ENCODE assay signal across 9 cellular contexts in genomic region chr11:47724041-47724729, GRCh38. TPM values are rescaled to one million over a fixed set of nuclear protein-coding genes. Genes with fewer than 3 reads are reported as not detected.
DNase-seq lines count a peak whose midpoint lies in the region; ATAC-seq and TF ChIP-seq lines count a peak whose summit lies in the region.
"Had no signal": no experiment of that assay in that cellular context is flagged by ENCODE, and none has a peak within 500 bp of the region (broad histone marks: within the 10 kb centered on the region; RNA-seq: fewer than 3 reads in every experiment).

No MANE protein-coding gene starts in this region.

- CTCF ChIA-PET in MCF 10A (lab: Yijun Ruan, JAX): interaction anchor here (0.6 kb wide), 1 partner anchor 78 kb away, joined by 3 read pairs; no protein-coding TSS in a partner anchor

- H3K36me3 ChIP-seq in breast epithelium (peaks cover 14% of the 10 kb centered on the region), ascending aorta (peaks cover 67 to 94% of the 10 kb centered on the region in 2 donors), upper lobe of right lung (peaks cover 97% of the 10 kb centered on the region)

- POLR2A ChIA-PET in MCF 10A (lab: Yijun Ruan, JAX): interaction anchor here (1.5 kb wide), 1 partner anchor 42 kb away, joined by 4 read pairs; no protein-coding TSS in a partner anchor

- H3K36me3 Mint-ChIP-seq in MCF 10A (ENCODE audit: insufficient read depth, unreplicated experiment): peaks cover 100% of the 10 kb centered on the region

- no peaks in the 10 kb centered on the region for H3K4me1 ChIP-seq in breast epithelium
- peaks cover 0 to 4% of the 10 kb centered on the region in 2 donors for H3K4me1 ChIP-seq in ascending aorta
- H3K4me1 ChIP-seq in upper lobe of right lung: peaks cover 3% of the 10 kb centered on the region

- H3K27ac ChIP-seq in breast epithelium (no peak overlapping the region), ascending aorta (peak overlapping the region; percentile 30 to 73), upper lobe of right lung (no peak overlapping the region)

- peak overlapping the region; percentile 74 for H3K27ac Mint-ChIP-seq in MCF 10A (ENCODE audit: low read depth, unreplicated experiment)

- TF ChIP-seq POLR2A in breast epithelium (IDR thresholded peaks at IDR 0.05): no peak

- ATAC-seq in left colon (peak; percentile 92), upper lobe of right lung (peak; percentile 79)

- H3K4me3 ChIP-seq in breast epithelium (no peak overlapping the region), ascending aorta (no peak overlapping the region), upper lobe of right lung (no peak overlapping the region)

- DNase-seq in MCF 10A (ENCODE audit: unreplicated experiment) (peak; percentile 88), breast epithelium (ENCODE audit: low spot score in 2 of 2) (no peak), ascending aorta (ENCODE audit: low spot score in 2 of 2) (peak in 1 of 2 donors; percentile 76), left colon (peak; percentile 49 to 57), upper lobe of right lung (no peak), NCI-H524 (lab: John Stamatoyannopoulos, UW) (no peak)
- no peak for DNase-seq in stimulated activated CD4-positive, alpha-beta T cell treated with anti-CD3 and anti-CD28 coated beads, Interleukin-2, amount 100 ng/mL, for 48 hours
- no peak for DNase-seq in activated CD8-positive, alpha-beta memory T cell treated with anti-CD3 and anti-CD28 coated beads, Interleukin-2, amount 50 U/mL, for 48 hours
- DNase-seq: activated T-cell treated with anti-CD3 and anti-CD28 coated beads, Interleukin-2, amount 50 U/mL, for 48 hours had no signal

- BruUV-seq in MCF 10A (replicated peaks; lab: Mats Ljungman, UMichigan): no TSS peak

- no peaks in the 10 kb centered on the region for H3K9me3 Mint-ChIP-seq in MCF 10A (ENCODE audit: unreplicated experiment)

- no peaks in the 10 kb centered on the region for H3K9me3 ChIP-seq in breast epithelium
- no peaks in the 10 kb centered on the region for H3K9me3 ChIP-seq in ascending aorta
- H3K9me3 ChIP-seq in upper lobe of right lung: no peaks in the 10 kb centered on the region

- TF ChIP-seq CTCF in MCF 10A (IDR thresholded peaks at IDR 0.05; ENCODE audit: unreplicated experiment) (no peak), breast epithelium (IDR thresholded peaks at IDR 0.05) (no peak), ascending aorta (IDR thresholded peaks at IDR 0.05) (no peak), upper lobe of right lung (IDR thresholded peaks at IDR 0.05) (no peak)

- H3K27me3 Mint-ChIP-seq in MCF 10A (ENCODE audit: insufficient read depth, unreplicated experiment): no peaks in the 10 kb centered on the region

- intact Hi-C loops in MCF 10A (cut with micrococcal nuclease) (loop anchor here (5.0 kb wide), 1 partner anchor 82 kb away; the partner anchor contains the start of gene MTCH2), breast epithelium (cut with DNase I; ENCODE audit: low total_unique reads) (no loop called here), ascending aorta (cut with DNase I) (loop anchor here (2.0 to 5.0 kb wide), 2 partner anchors 43 to 81 kb away; partner anchors contain the start of genes FNBP4 and MTCH2), left colon (cut with DNase I, micrococcal nuclease) (no loop called here), upper lobe of right lung (cut with DNase I) (no loop called here)

- H3K4me3 Mint-ChIP-seq in MCF 10A (ENCODE audit: unreplicated experiment): no peak overlapping the region

- peaks cover 8% of the 10 kb centered on the region for H3K4me1 Mint-ChIP-seq in MCF 10A (ENCODE audit: insufficient read depth, unreplicated experiment)

- no peaks in the 10 kb centered on the region for H3K27me3 ChIP-seq in breast epithelium
- H3K27me3 ChIP-seq in ascending aorta: no peaks in the 10 kb centered on the region
- no peaks in the 10 kb centered on the region for H3K27me3 ChIP-seq in upper lobe of right lung

RNA-seq across cellular contexts. Expression of gene AGBL2, which starts 9.0 kb away (rescaled TPM):
- total RNA-seq in MCF 10A (2022) (0.86 and 1.2 TPM in 2 replicates), breast epithelium (1 to 10 TPM in 2 of 3 donors, under 1 TPM in 1; 0.16 to 3.2 (median 2.3) TPM), ascending aorta (not detected), left colon (1 to 10 TPM; 2.3 to 2.9 TPM), upper lobe of right lung (0.96 TPM)

RNA-seq across cellular contexts. Expression of gene FNBP4, which starts 43.0 kb away (rescaled TPM):
- total RNA-seq in MCF 10A (2022): 128 and 130 TPM in 2 replicates
- 100 to 1,000 TPM; 109 to 227 (median 193) TPM for total RNA-seq in breast epithelium
- 61.4 TPM for total RNA-seq in ascending aorta
- total RNA-seq in left colon: 10 to 100 TPM; 59.5 to 62.6 TPM
- total RNA-seq in upper lobe of right lung: 89.5 TPM

Comparison
In these comparisons a context has a peak if more than half of its experiments do, and no peak if none do; other contexts are left out.
1. DNase-seq: peak in MCF 10A (single experiment) and left colon (2 of 2); none in breast epithelium (0 of 2), upper lobe of right lung (single experiment), stimulated activated CD4-positive, alpha-beta T cell treated with anti-CD3 and anti-CD28 coated beads, Interleukin-2, amount 100 ng/mL, for 48 hours (0 of 2), activated CD8-positive, alpha-beta memory T cell treated with anti-CD3 and anti-CD28 coated beads, Interleukin-2, amount 50 U/mL, for 48 hours (single experiment) and NCI-H524 (0 of 2).
2. intact Hi-C loops: an anchor here in MCF 10A (5.0 kb wide) and ascending aorta (2.0 to 5.0 kb wide); none called in breast epithelium, left colon and upper lobe of right lung.
3. H3K27ac ChIP-seq: peak in ascending aorta (2 of 2); none in breast epithelium (0 of 2) and upper lobe of right lung (single experiment).